In the genomic region with DNA sequence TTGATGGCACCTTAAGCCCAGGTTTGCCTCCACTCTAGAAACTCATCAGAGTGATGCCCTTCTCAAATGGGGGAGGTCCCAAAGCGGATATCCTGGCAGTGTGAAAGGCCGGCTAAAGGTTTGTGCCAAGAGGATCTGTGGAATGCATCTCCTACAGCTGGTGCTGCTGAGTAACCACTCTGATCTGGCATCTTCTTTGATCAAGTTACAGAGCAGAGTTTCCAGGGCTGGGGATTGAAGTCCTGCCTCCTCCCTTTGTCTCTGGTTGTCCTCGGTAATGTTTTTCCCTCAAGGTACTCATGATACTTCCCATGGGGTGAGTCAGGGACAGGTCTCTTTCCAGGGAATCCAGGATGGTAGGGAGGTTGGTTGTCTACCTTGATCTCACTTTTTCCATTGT, we compare ENCODE assay signal across 16 cellular contexts.
"Had no signal": no experiment of that assay in that cellular context is flagged by ENCODE, and none has a peak within 500 bp of the region (broad histone marks: within the 10 kb centered on the region; RNA-seq: fewer than 3 reads in every experiment).

No MANE protein-coding gene starts in this region.

- ATAC-seq: activated CD4-positive, CD25-positive, alpha-beta regulatory T cell treated with anti-CD3 and anti-CD28 coated beads, Interleukin-2, amount 50 U/mL, for 24 hours; body of pancreas; natural killer cell treated with Interleukin-12 subunit alpha and Interleukin-12 subunit beta and Interleukin-15 and Interleukin-18, amount 100 ng/mL, for 72 hours had no signal

- H3K4me3 ChIP-seq: body of pancreas, coronary artery, hepatocyte, left ventricle myocardium inferior, skin epidermis, tibial artery had no signal

- H3K4me2 ChIP-seq: hepatocyte had no signal

- H2AFZ ChIP-seq: hepatocyte had no signal

- H3K4me1 ChIP-seq: body of pancreas, left ventricle myocardium inferior, tibial artery had no signal

- H3K79me2 ChIP-seq: hepatocyte had no signal

- H3K9me3 ChIP-seq: body of pancreas had no signal

- H3K27ac ChIP-seq: body of pancreas, coronary artery, epithelial cell of prostate, hepatocyte, left ventricle myocardium inferior, skin epidermis, tibial artery had no signal

- DNase-seq: activated naive CD4-positive, alpha-beta T cell treated with anti-CD3 and anti-CD28 coated beads for 36 hours; body of pancreas; central memory CD4-positive, alpha-beta T cell; kidney; left ventricle myocardium inferior; posterior cingulate gyrus; stimulated activated CD4-positive, alpha-beta T cell treated with anti-CD3 and anti-CD28 coated beads, Interleukin-15, amount 100 ng/mL, for 24 hours; stimulated activated CD4-positive, alpha-beta T cell treated with anti-CD3 and anti-CD28 coated beads, Interleukin-4, amount 100 ng/mL, for 1 hour; stimulated activated naive CD4-positive, alpha-beta T cell; tibial artery had no signal

- H3K27me3 ChIP-seq: body of pancreas, hepatocyte, tibial artery had no signal
